Comparison of ENCODE assay signal across 8 cellular contexts in the genomic region with DNA sequence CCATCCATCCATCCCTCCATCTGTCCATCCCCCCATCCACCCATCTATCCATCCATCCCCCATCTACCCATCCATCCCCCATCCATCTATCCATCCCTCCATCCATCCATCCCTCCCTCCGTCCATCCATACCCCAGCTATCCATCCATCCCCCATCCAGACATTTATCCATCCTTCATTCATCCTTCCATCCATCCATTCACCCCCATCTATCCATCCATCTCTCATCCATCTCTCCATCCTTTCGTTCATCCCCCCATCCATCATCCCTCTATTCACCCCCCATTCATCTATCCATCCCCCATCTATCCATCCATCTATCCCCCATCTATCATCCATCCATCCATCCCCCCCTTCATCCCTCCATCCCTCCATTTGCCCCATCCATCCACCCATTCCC.
"Had no signal": no experiment of that assay in that cellular context is flagged by ENCODE, and none has a peak within 500 bp of the region (broad histone marks: within the 10 kb centered on the region; RNA-seq: fewer than 3 reads in every experiment).

No MANE protein-coding gene starts in this region.

- H2AFZ ChIP-seq: GM23338 had no signal

- FAIRE-seq: H1, H54, HTR-8/SVneo had no signal

- H3K4me3 ChIP-seq: GM23338 had no signal

- H3K4me2 ChIP-seq: GM23338 had no signal

- ATAC-seq: GM23338 had no signal

- DNase-seq: H9, HCEC 1CT, HFFc6, KBM-7 had no signal
